In the genomic region with DNA sequence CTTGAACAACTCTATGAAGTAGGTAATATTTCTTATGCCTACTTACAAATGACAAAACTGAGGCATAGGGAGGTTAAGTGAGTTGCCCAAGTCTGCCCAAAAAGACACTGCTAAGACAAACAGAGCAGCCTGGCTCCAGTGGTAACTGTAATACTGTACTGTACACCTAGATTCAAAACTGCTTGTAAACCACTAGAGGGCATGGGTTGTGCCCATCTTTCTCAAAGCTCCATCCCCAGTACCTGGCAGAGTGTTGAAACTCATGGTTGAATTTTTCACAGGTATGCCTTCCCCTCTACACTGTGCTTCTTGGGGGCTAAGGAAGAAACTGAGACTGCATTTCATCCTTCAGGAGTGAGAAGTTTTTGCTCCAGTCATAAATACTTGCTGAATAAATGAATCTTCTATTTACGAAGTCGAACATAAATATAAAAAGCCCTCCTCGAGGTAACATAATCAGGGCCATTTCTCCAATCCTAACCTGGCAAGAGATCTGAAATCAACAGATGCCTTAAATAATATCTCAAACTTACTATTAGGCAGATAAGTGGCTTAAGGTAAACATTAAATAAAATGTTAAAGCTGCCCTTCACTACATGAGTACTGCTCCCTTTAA, we compare ENCODE assay signal across 7 cellular contexts. TPM values are rescaled to one million over a fixed set of nuclear protein-coding genes. Genes with fewer than 3 reads are reported as not detected.
DNase-seq lines count a peak whose midpoint lies in the region; ATAC-seq and TF ChIP-seq lines count a peak whose summit lies in the region.

No MANE protein-coding gene starts in this region.

- H3K4me1 Mint-ChIP-seq in endodermal cell (peaks cover 43% of the 10 kb centered on the region), mesothelial cell of epicardium (peaks cover 46% of the 10 kb centered on the region)

- peaks cover 20% of the 10 kb centered on the region for H3K36me3 Mint-ChIP-seq in endodermal cell (ENCODE audit: low read depth)
- H3K36me3 Mint-ChIP-seq in mesothelial cell of epicardium, result peaks cover 10% of the 10 kb centered on the region

- peak overlapping the region; percentile 84 for H3K4me3 ChIP-seq in WI38 (ENCODE audit: low read depth, low read length)
- H3K4me3 ChIP-seq in endodermal cell (ENCODE audit: low read length), result peak overlapping the region; percentile 93
- H3K4me3 ChIP-seq in transverse colon, result peak overlapping the region in 1 of 4 donors; percentile 96

- in situ Hi-C loops in transverse colon (cut with MboI; ENCODE audit: low pct_ligation_motif_present in 1 of 4, low pct_unique_long_range_greater_than_20kb in 1 of 4, low sequenced_read_pairs in 3 of 4), result loop anchor here in 2 of 4 donors (25.0 kb wide), 2 partner anchors 300 to 325 kb away; partner anchors contain the start of gene VAPA (in 1 of the 2)

- H3K27me3 Mint-ChIP-seq in endodermal cell (ENCODE audit: insufficient read depth), result no peaks in the 10 kb centered on the region
- H3K27me3 Mint-ChIP-seq in mesothelial cell of epicardium (ENCODE audit: low read depth), result no peaks in the 10 kb centered on the region

- 87 to 100% methylated on average over 2 to 3 of the region's 3 CpGs for WGBS in endodermal cell (ENCODE audit: insufficient coverage in 1 of 2, insufficient read length in 1 of 2), 2 experiments
- WGBS in transverse colon (ENCODE audit: low coverage in 1 of 2), 2 donors, result 57 to 62% methylated on average over 2 to 3 of the region's 3 CpGs

- H3K36me3 ChIP-seq in endodermal cell (ENCODE audit: control insufficient read depth, insufficient read depth, low read length), result peaks cover 12% of the 10 kb centered on the region
- H3K36me3 ChIP-seq in transverse colon, result no peaks in the 10 kb centered on the region

- DNase-seq in GM10266 (ENCODE audit: extremely low spot score) (peak; percentile 42), NCI-H2171 (lab: John Stamatoyannopoulos, UW) (peak; percentile 45), endodermal cell (no peak), mesothelial cell of epicardium (ENCODE audit: low spot score in 2 of 2, unreplicated experiment in 2 of 2) (no peak), transverse colon (peak; percentile 35)

- H3K9me3 ChIP-seq in endodermal cell (ENCODE audit: control insufficient read depth, low read length) (no peaks in the 10 kb centered on the region), transverse colon (no peaks in the 10 kb centered on the region)

- intact Hi-C loops in transverse colon (cut with DNase I; ENCODE audit: low total_unique reads), result no loop called here

- peak; percentile 35 for ATAC-seq in HG02938 (IDR thresholded peaks at IDR 0.05; ENCODE audit: unreplicated experiment)

- H3K4me3 Mint-ChIP-seq in endodermal cell (peak overlapping the region; percentile 89), mesothelial cell of epicardium (peak overlapping the region; percentile 93)

- H3K27ac Mint-ChIP-seq in endodermal cell (no peak overlapping the region), mesothelial cell of epicardium (peak overlapping the region; percentile 98)

- no peak for TF ChIP-seq POLR2A in transverse colon (IDR thresholded peaks at IDR 0.05)

- H3K27me3 ChIP-seq in endodermal cell (ENCODE audit: control insufficient read depth, insufficient read depth, low read length, poor library complexity, severe bottlenecking) (no peaks in the 10 kb centered on the region), transverse colon (no peaks in the 10 kb centered on the region)

- H3K4me1 ChIP-seq in endodermal cell (ENCODE audit: control insufficient read depth, insufficient read depth, low read length), result no peaks in the 10 kb centered on the region
- peaks cover 8 to 46% (median 33%) of the 10 kb centered on the region in 4 donors for H3K4me1 ChIP-seq in transverse colon

- no peak for TF ChIP-seq EP300 in transverse colon (IDR thresholded peaks at IDR 0.05; ENCODE audit: low read depth)

- peak; percentile 55 for TF ChIP-seq CTCF in GM10266 (IDR thresholded peaks at IDR 0.05; ENCODE audit: control insufficient read depth, insufficient read depth, low read depth, missing control alignments)
- peak; percentile 65 for TF ChIP-seq CTCF in WI38 (IDR thresholded peaks at IDR 0.05; ENCODE audit: low read depth, low read length)
- TF ChIP-seq CTCF in endodermal cell (conservative IDR thresholded peaks at IDR 0.05), result peak; percentile 71
- TF ChIP-seq CTCF in mesothelial cell of epicardium (IDR thresholded peaks at IDR 0.05; ENCODE audit: unreplicated experiment), result no peak
- peak; percentile 60 to 68 (median 62) for TF ChIP-seq CTCF in transverse colon (IDR thresholded peaks at IDR 0.05)

- no peak overlapping the region for H3K9ac ChIP-seq in endodermal cell (ENCODE audit: extremely low read depth, low read length, poor library complexity, severe bottlenecking)

- H3K9me3 Mint-ChIP-seq in endodermal cell (no peaks in the 10 kb centered on the region), mesothelial cell of epicardium (no peaks in the 10 kb centered on the region)

- H3K27ac ChIP-seq in endodermal cell (ENCODE audit: low read depth, low read length), result no peak overlapping the region
- H3K27ac ChIP-seq in transverse colon, result peak overlapping the region; percentile 94 to 98 (median 98)

RNA-seq across cellular contexts. Expression of gene PPP4R1, which starts 2.0 kb away (rescaled TPM):
- total RNA-seq in endodermal cell, result 100 to 1,000 TPM in 1 of 2 donors, 10 to 100 TPM in 1; 85.8 to 116 TPM
- polyA plus RNA-seq in endodermal cell (2013, experiment 1 of 2), result 84.2 TPM
- polyA plus RNA-seq in endodermal cell (2013, experiment 2 of 2), result 85.3 TPM
- 112 to 116 TPM (median 115 TPM) in 3 replicates for total RNA-seq in mesothelial cell of epicardium
- total RNA-seq in transverse colon, result 100 to 1,000 TPM in 1 of 4 donors, 10 to 100 TPM in 3; 46.0 to 163 (median 79.2) TPM

Comparison
In these comparisons a context has a peak if more than half of its experiments do, and no peak if none do; other contexts are left out.
1. DNase-seq: peak in GM10266 (single experiment), NCI-H2171 (single experiment) and transverse colon (single experiment); none in endodermal cell (single experiment) and mesothelial cell of epicardium (0 of 2).